1 cellular context compared by ENCODE assay signal in genomic region chr19:35006342-35006998, GRCh38.
TF ChIP-seq lines count a peak whose summit lies in the region.

No MANE protein-coding gene starts in this region.

TF ChIP-seq in A549, 52 proteins besides CTCF, POLR2A, EP300 and RAD21 (continued from another document):
- TF ChIP-seq CBX2 (IDR thresholded peaks at IDR 0.05; ENCODE audit: borderline replicate concordance, low read depth) (no peak), MAZ (IDR thresholded peaks at IDR 0.05; ENCODE audit: borderline replicate concordance, low read depth, low read length) (peak; percentile 21; the same call in 1 of the 2 replicates), BHLHE40 (IDR thresholded peaks at IDR 0.05; ENCODE audit: low read depth, low read length) (no peak), HOXB5 (CRISPR knock-in tag; IDR thresholded peaks at IDR 0.05) (peak; percentile 99), NPAS2 (CRISPR knock-in tag; IDR thresholded peaks at IDR 0.05; ENCODE audit: borderline replicate concordance) (no peak), CEBPB (IDR thresholded peaks at IDR 0.05) (peak; percentile 92 to 98), MAFK (IDR thresholded peaks at IDR 0.05; ENCODE audit: partially characterized antibody) (peak; percentile 26), RFX5 (IDR thresholded peaks at IDR 0.05) (0 out of 2 replicates have a peak, but pooled peaks have one; percentile 33), KDM1A (IDR thresholded peaks at IDR 0.05; ENCODE audit: low read depth) (no peak), ESRRA (IDR thresholded peaks at IDR 0.05; ENCODE audit: borderline replicate concordance, low read length) (peak; percentile 64; the same call in 1 of the 2 replicates), E2F6 (IDR thresholded peaks at IDR 0.05; ENCODE audit: borderline replicate concordance, low read depth) (no peak), SMC3 (IDR thresholded peaks at IDR 0.05) (peak; percentile 71), PHF8 (IDR thresholded peaks at IDR 0.05; ENCODE audit: borderline replicate concordance, low read depth) (no peak), FOXS1 (CRISPR knock-in tag; IDR thresholded peaks at IDR 0.05) (no peak), JUNB (IDR thresholded peaks at IDR 0.05) (peak; percentile 98), NR3C1 (IDR thresholded peaks at IDR 0.05) (no peak), JUN (IDR thresholded peaks at IDR 0.05) (peak; percentile 100), HOXB13 (CRISPR knock-in tag; IDR thresholded peaks at IDR 0.05; ENCODE audit: low read depth) (peak; percentile 46; the same call in 1 of the 2 replicates), HOXA7 (CRISPR knock-in tag; IDR thresholded peaks at IDR 0.05) (peak; percentile 87; the same call in 1 of the 2 replicates), GATA3 (IDR thresholded peaks at IDR 0.05; ENCODE audit: borderline replicate concordance) (peak; percentile 100), POLR2AphosphoS2 (conservative IDR thresholded peaks at IDR 0.05; ENCODE audit: low read length) (peak; percentile 95; the same call in 1 of the 2 replicates), RARB (CRISPR knock-in tag; IDR thresholded peaks at IDR 0.05) (peak; percentile 87), ZNF302 (CRISPR knock-in tag; IDR thresholded peaks at IDR 0.05) (no peak), RNF2 (IDR thresholded peaks at IDR 0.05; ENCODE audit: borderline replicate concordance, low read depth) (no peak), FOSB (CRISPR knock-in tag; IDR thresholded peaks at IDR 0.05) (peak; percentile 69), HEYL (CRISPR knock-in tag; IDR thresholded peaks at IDR 0.05) (no peak), MAX (IDR thresholded peaks at IDR 0.05) (peak; percentile 95), SREBF2 (IDR thresholded peaks at IDR 0.05) (no peak), FOSL2 (IDR thresholded peaks at IDR 0.05) (peak; percentile 96), FOSL2 (CRISPR knock-in tag; IDR thresholded peaks at IDR 0.05) (peak; percentile 98), MYC (IDR thresholded peaks at IDR 0.05; ENCODE audit: borderline replicate concordance, low read length) (peak; percentile 69), NFE2L2 (conservative IDR thresholded peaks at IDR 0.05; ENCODE audit: low read length) (0 out of 2 replicates have a peak, but pooled peaks have one; percentile 1), RCOR1 (IDR thresholded peaks at IDR 0.05; ENCODE audit: low read depth, low read length) (no peak), CBX8 (IDR thresholded peaks at IDR 0.05) (no peak), EHMT2 (IDR thresholded peaks at IDR 0.05; ENCODE audit: low read depth) (no peak), HDAC2 (IDR thresholded peaks at IDR 0.05) (0 out of 2 replicates have a peak, but pooled peaks have one; percentile 3)
- TF ChIP-seq, protein P1, sequence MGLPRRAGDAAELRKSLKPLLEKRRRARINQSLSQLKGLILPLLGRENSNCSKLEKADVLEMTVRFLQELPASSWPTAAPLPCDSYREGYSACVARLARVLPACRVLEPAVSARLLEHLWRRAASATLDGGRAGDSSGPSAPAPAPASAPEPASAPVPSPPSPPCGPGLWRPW (IDR thresholded peaks at IDR 0.05) = peak; percentile 89
- TF ChIP-seq, protein P2, sequence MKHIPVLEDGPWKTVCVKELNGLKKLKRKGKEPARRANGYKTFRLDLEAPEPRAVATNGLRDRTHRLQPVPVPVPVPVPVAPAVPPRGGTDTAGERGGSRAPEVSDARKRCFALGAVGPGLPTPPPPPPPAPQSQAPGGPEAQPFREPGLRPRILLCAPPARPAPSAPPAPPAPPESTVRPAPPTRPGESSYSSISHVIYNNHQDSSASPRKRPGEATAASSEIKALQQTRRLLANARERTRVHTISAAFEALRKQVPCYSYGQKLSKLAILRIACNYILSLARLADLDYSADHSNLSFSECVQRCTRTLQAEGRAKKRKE (CRISPR knock-in tag; IDR thresholded peaks at IDR 0.05; ENCODE audit: low read depth) = no peak
- TF ChIP-seq, protein P3, sequence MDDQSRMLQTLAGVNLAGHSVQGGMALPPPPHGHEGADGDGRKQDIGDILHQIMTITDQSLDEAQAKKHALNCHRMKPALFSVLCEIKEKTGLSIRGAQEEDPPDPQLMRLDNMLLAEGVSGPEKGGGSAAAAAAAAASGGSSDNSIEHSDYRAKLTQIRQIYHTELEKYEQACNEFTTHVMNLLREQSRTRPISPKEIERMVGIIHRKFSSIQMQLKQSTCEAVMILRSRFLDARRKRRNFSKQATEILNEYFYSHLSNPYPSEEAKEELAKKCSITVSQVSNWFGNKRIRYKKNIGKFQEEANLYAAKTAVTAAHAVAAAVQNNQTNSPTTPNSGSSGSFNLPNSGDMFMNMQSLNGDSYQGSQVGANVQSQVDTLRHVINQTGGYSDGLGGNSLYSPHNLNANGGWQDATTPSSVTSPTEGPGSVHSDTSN (IDR thresholded peaks at IDR 0.05) = peak; percentile 91
- TF ChIP-seq, protein P4, sequence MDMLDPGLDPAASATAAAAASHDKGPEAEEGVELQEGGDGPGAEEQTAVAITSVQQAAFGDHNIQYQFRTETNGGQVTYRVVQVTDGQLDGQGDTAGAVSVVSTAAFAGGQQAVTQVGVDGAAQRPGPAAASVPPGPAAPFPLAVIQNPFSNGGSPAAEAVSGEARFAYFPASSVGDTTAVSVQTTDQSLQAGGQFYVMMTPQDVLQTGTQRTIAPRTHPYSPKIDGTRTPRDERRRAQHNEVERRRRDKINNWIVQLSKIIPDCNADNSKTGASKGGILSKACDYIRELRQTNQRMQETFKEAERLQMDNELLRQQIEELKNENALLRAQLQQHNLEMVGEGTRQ (IDR thresholded peaks at IDR 0.05) = no peak
- TF ChIP-seq, protein P5, sequence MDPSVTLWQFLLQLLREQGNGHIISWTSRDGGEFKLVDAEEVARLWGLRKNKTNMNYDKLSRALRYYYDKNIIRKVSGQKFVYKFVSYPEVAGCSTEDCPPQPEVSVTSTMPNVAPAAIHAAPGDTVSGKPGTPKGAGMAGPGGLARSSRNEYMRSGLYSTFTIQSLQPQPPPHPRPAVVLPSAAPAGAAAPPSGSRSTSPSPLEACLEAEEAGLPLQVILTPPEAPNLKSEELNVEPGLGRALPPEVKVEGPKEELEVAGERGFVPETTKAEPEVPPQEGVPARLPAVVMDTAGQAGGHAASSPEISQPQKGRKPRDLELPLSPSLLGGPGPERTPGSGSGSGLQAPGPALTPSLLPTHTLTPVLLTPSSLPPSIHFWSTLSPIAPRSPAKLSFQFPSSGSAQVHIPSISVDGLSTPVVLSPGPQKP (IDR thresholded peaks at IDR 0.05; ENCODE audit: low read depth, low read length) = no peak
- TF ChIP-seq, protein P6, sequence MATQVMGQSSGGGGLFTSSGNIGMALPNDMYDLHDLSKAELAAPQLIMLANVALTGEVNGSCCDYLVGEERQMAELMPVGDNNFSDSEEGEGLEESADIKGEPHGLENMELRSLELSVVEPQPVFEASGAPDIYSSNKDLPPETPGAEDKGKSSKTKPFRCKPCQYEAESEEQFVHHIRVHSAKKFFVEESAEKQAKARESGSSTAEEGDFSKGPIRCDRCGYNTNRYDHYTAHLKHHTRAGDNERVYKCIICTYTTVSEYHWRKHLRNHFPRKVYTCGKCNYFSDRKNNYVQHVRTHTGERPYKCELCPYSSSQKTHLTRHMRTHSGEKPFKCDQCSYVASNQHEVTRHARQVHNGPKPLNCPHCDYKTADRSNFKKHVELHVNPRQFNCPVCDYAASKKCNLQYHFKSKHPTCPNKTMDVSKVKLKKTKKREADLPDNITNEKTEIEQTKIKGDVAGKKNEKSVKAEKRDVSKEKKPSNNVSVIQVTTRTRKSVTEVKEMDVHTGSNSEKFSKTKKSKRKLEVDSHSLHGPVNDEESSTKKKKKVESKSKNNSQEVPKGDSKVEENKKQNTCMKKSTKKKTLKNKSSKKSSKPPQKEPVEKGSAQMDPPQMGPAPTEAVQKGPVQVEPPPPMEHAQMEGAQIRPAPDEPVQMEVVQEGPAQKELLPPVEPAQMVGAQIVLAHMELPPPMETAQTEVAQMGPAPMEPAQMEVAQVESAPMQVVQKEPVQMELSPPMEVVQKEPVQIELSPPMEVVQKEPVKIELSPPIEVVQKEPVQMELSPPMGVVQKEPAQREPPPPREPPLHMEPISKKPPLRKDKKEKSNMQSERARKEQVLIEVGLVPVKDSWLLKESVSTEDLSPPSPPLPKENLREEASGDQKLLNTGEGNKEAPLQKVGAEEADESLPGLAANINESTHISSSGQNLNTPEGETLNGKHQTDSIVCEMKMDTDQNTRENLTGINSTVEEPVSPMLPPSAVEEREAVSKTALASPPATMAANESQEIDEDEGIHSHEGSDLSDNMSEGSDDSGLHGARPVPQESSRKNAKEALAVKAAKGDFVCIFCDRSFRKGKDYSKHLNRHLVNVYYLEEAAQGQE (IDR thresholded peaks at IDR 0.05) = no peak
- TF ChIP-seq, protein P7, sequence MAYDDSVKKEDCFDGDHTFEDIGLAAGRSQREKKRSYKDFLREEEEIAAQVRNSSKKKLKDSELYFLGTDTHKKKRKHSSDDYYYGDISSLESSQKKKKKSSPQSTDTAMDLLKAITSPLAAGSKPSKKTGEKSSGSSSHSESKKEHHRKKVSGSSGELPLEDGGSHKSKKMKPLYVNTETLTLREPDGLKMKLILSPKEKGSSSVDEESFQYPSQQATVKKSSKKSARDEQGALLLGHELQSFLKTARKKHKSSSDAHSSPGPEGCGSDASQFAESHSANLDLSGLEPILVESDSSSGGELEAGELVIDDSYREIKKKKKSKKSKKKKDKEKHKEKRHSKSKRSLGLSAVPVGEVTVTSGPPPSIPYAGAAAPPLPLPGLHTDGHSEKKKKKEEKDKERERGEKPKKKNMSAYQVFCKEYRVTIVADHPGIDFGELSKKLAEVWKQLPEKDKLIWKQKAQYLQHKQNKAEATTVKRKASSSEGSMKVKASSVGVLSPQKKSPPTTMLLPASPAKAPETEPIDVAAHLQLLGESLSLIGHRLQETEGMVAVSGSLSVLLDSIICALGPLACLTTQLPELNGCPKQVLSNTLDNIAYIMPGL (CRISPR knock-in tag; IDR thresholded peaks at IDR 0.05; ENCODE audit: borderline replicate concordance) = no peak
